Comparison of ENCODE assay signal across 25 cellular contexts in genomic region chr18:3798032-3798431, GRCh38.
"Had no signal": no experiment of that assay in that cellular context is flagged by ENCODE, and none has a peak within 500 bp of the region (broad histone marks: within the 10 kb centered on the region; RNA-seq: fewer than 3 reads in every experiment).

No MANE protein-coding gene starts in this region.

- FAIRE-seq: colon, endometrium had no signal

- H3K9me3 Mint-ChIP-seq: natural killer cell treated with Interleukin-12 subunit alpha and Interleukin-12 subunit beta and Interleukin-15 and Interleukin-18, amount 100 ng/mL, for 72 hours; T-helper 1 cell treated with Interleukin-12 subunit alpha and Interleukin-12 subunit beta and Interleukin-4 antibody, amounts not matched to agents 30 μg/mL and 1 μg/mL, for 36 hours had no signal

- H3K27ac Mint-ChIP-seq: activated naive CD8-positive, alpha-beta T cell; natural killer cell treated with Interleukin-12 subunit alpha and Interleukin-12 subunit beta and Interleukin-15 and Interleukin-18, amount 100 ng/mL, for 72 hours; T-helper 1 cell treated with Interleukin-12 subunit alpha and Interleukin-12 subunit beta and Interleukin-4 antibody, amounts not matched to agents 30 μg/mL and 1 μg/mL, for 36 hours had no signal

- H3K4me3 Mint-ChIP-seq: activated naive CD8-positive, alpha-beta T cell; natural killer cell treated with Interleukin-12 subunit alpha and Interleukin-12 subunit beta and Interleukin-15 and Interleukin-18, amount 100 ng/mL, for 72 hours; T-helper 1 cell treated with Interleukin-12 subunit alpha and Interleukin-12 subunit beta and Interleukin-4 antibody, amounts not matched to agents 30 μg/mL and 1 μg/mL, for 36 hours had no signal

- H3K36me3 Mint-ChIP-seq: activated naive CD8-positive, alpha-beta T cell; natural killer cell treated with Interleukin-12 subunit alpha and Interleukin-12 subunit beta and Interleukin-15 and Interleukin-18, amount 100 ng/mL, for 72 hours had no signal

- ATAC-seq: activated CD4-positive, CD25-positive, alpha-beta regulatory T cell treated with anti-CD3 and anti-CD28 coated beads, Interleukin-2, amount 50 U/mL, for 24 hours; body of pancreas; gastrocnemius medialis; left colon; lower lobe of right lung; natural killer cell treated with Interleukin-12 subunit alpha and Interleukin-12 subunit beta and Interleukin-15 and Interleukin-18, amount 100 ng/mL, for 72 hours had no signal

- DNase-seq: activated CD4-positive, alpha-beta T cell treated with anti-CD3 and anti-CD28 coated beads for 48 hours; activated CD4-positive, alpha-beta T cell treated with anti-CD3 and anti-CD28 coated beads, Interleukin-2, amount 50 U/mL, for 48 hours; activated CD8-positive, alpha-beta memory T cell treated with anti-CD3 and anti-CD28 coated beads for 24 hours; activated effector memory CD4-positive, alpha-beta T cell treated with Interleukin-2 at 50 U/mL for 16 hours; activated naive CD4-positive, alpha-beta T cell treated with Interleukin-2 at 50 U/mL for 16 hours; adrenal gland; aorta; body of pancreas; effector CD8-positive, alpha-beta T cell; gastrocnemius medialis; islet precursor cell; left colon; lower lobe of right lung; mesendoderm; stimulated activated CD4-positive, alpha-beta T cell treated with anti-CD3 and anti-CD28 coated beads, Interleukin-2, amount 100 ng/mL, for 48 hours; stimulated activated naive CD4-positive, alpha-beta T cell treated with Interleukin-2 at 50 U/mL for 16 hours; SW 1271; T-helper 9 cell; WERI-Rb-1 had no signal
